1 cellular context compared by ENCODE assay signal in genomic region chr3:19946832-19947548, GRCh38.
TF ChIP-seq lines count a peak whose summit lies in the region.

TSS of gene RAB5A (plus strand) at chr3:19947097. CDS start at chr3:19950899, 3,802 bp downstream.

TF ChIP-seq in HEK293, 187 proteins besides CTCF, POLR2A, EP300 and RAD21 (continued from another document and continues in another):
- TF ChIP-seq ZNF747 (tag by site-specific recombination; IDR thresholded peaks at IDR 0.05), result no peak
- TF ChIP-seq ZNF169 (tag by site-specific recombination; IDR thresholded peaks at IDR 0.05), result no peak
- no peak for TF ChIP-seq ZNF211 (tag by site-specific recombination; IDR thresholded peaks at IDR 0.05; ENCODE audit: low read depth)
- TF ChIP-seq ZNF777 (tag by site-specific recombination; IDR thresholded peaks at IDR 0.05; ENCODE audit: borderline replicate concordance), result no peak
- no peak for TF ChIP-seq MEIS1 (CRISPR knock-in tag; IDR thresholded peaks at IDR 0.05; ENCODE audit: borderline replicate concordance)
- TF ChIP-seq ZNF600 (tag by site-specific recombination; IDR thresholded peaks at IDR 0.05), result peak; percentile 71; the same call in 1 of the 2 replicates
- TF ChIP-seq KLF10 (tag by site-specific recombination; IDR thresholded peaks at IDR 0.05), result peak; percentile 56; the same call in 1 of the 2 replicates
- no peak for TF ChIP-seq ZBTB49 (tag by site-specific recombination; IDR thresholded peaks at IDR 0.05; ENCODE audit: low read depth)
- TF ChIP-seq ZFP69B (tag by site-specific recombination; IDR thresholded peaks at IDR 0.05), result no peak
- no peak for TF ChIP-seq ZNF776 (tag by site-specific recombination; IDR thresholded peaks at IDR 0.05; ENCODE audit: borderline replicate concordance)
- no peak; the same call in 1 of the 2 replicates for TF ChIP-seq ZFHX2 (tag by site-specific recombination; conservative IDR thresholded peaks at IDR 0.05)
- no peak for TF ChIP-seq ZNF148 (tag by site-specific recombination; IDR thresholded peaks at IDR 0.05; ENCODE audit: borderline replicate concordance)
- peak; percentile 53; the same call in 1 of the 2 replicates for TF ChIP-seq GLI4 (tag by site-specific recombination; IDR thresholded peaks at IDR 0.05)
- TF ChIP-seq ZNF843 (tag by site-specific recombination; IDR thresholded peaks at IDR 0.05), result peak; percentile 66
- peak; percentile 93; the same call in 1 of the 2 replicates for TF ChIP-seq ZBTB20 (tag by site-specific recombination; IDR thresholded peaks at IDR 0.05)
- TF ChIP-seq PBX3 (CRISPR knock-in tag; IDR thresholded peaks at IDR 0.05), result no peak
- no peak for TF ChIP-seq INSM2 (tag by site-specific recombination; IDR thresholded peaks at IDR 0.05)
- TF ChIP-seq ZNF791 (tag by site-specific recombination; IDR thresholded peaks at IDR 0.05), result no peak
- no peak for TF ChIP-seq SETDB1 (IDR thresholded peaks at IDR 0.05; ENCODE audit: insufficient read length, low read length)
- TF ChIP-seq ZSCAN30 (tag by site-specific recombination; IDR thresholded peaks at IDR 0.05), result no peak
- no peak for TF ChIP-seq ZSCAN5A (tag by site-specific recombination; IDR thresholded peaks at IDR 0.05)
- TF ChIP-seq ZNF157 (tag by site-specific recombination; IDR thresholded peaks at IDR 0.05), result no peak
- TF ChIP-seq SP2 (tag by site-specific recombination; IDR thresholded peaks at IDR 0.05), result peak; percentile 99
- no peak for TF ChIP-seq ZFP37 (tag by site-specific recombination; IDR thresholded peaks at IDR 0.05)
- no peak for TF ChIP-seq SCRT2 (tag by site-specific recombination; IDR thresholded peaks at IDR 0.05)
- TF ChIP-seq ZNF488 (tag by site-specific recombination; IDR thresholded peaks at IDR 0.05), result no peak
- TF ChIP-seq ZNF561 (tag by site-specific recombination; IDR thresholded peaks at IDR 0.05; ENCODE audit: borderline replicate concordance), result 0 out of 2 replicates have a peak, but pooled peaks have one; percentile 33
- TF ChIP-seq RBAK (tag by site-specific recombination; IDR thresholded peaks at IDR 0.05), result no peak
- no peak for TF ChIP-seq ZSCAN16 (tag by site-specific recombination; IDR thresholded peaks at IDR 0.05)
- peak; percentile 88 for TF ChIP-seq KLF1 (tag by site-specific recombination; IDR thresholded peaks at IDR 0.05)
- TF ChIP-seq ZNF133 (tag by site-specific recombination; IDR thresholded peaks at IDR 0.05), result no peak
- TF ChIP-seq MYNN (tag by site-specific recombination; IDR thresholded peaks at IDR 0.05; ENCODE audit: borderline replicate concordance), result no peak
- TF ChIP-seq BCL11B (tag by site-specific recombination; IDR thresholded peaks at IDR 0.05; ENCODE audit: low read depth), result no peak
- peak; percentile 77 for TF ChIP-seq ZNF513 (tag by site-specific recombination; IDR thresholded peaks at IDR 0.05)
- TF ChIP-seq GLIS2 (tag by site-specific recombination; IDR thresholded peaks at IDR 0.05), result no peak
- TF ChIP-seq GLIS1 (tag by site-specific recombination; IDR thresholded peaks at IDR 0.05), result peak; percentile 62
- TF ChIP-seq ZNF837 (tag by site-specific recombination; IDR thresholded peaks at IDR 0.05), result no peak
- TF ChIP-seq ZBTB8A (tag by site-specific recombination; IDR thresholded peaks at IDR 0.05), result no peak; the same call in 1 of the 2 replicates
- no peak for TF ChIP-seq BCL6B (tag by site-specific recombination; IDR thresholded peaks at IDR 0.05)
- no peak for TF ChIP-seq ZIC2 (tag by site-specific recombination; IDR thresholded peaks at IDR 0.05)
- no peak for TF ChIP-seq REST (tag by site-specific recombination; IDR thresholded peaks at IDR 0.05)
- TF ChIP-seq ZNF548 (tag by site-specific recombination; IDR thresholded peaks at IDR 0.05), result no peak
- peak; percentile 17; the same call in 1 of the 2 replicates for TF ChIP-seq KLF17 (tag by site-specific recombination; IDR thresholded peaks at IDR 0.05)
- TF ChIP-seq ZNF571 (tag by site-specific recombination; IDR thresholded peaks at IDR 0.05), result no peak
- no peak for TF ChIP-seq ZNF239 (tag by site-specific recombination; IDR thresholded peaks at IDR 0.05)
- TF ChIP-seq KLF8 (tag by site-specific recombination; IDR thresholded peaks at IDR 0.05), result peak; percentile 87
